Comparison of ENCODE assay signal across 11 cellular contexts in genomic region chr1:27000092-27000816, GRCh38. TPM values are rescaled to one million over a fixed set of nuclear protein-coding genes. Genes with fewer than 3 reads are reported as not detected.
A peak's percentile ranks its signal among the peaks of the same experiment; 100 is the strongest.
DNase-seq lines count a peak whose midpoint lies in the region; ATAC-seq and TF ChIP-seq lines count a peak whose summit lies in the region.
"Had no signal": no experiment of that assay in that cellular context is flagged by ENCODE, and none has a peak within 500 bp of the region (broad histone marks: within the 10 kb centered on the region; RNA-seq: fewer than 3 reads in every experiment).

No MANE protein-coding gene starts in this region.

- no peak overlapping the region for H3K4me3 ChIP-seq in ACC112 (ENCODE audit: low read depth, low read length)
- H3K4me3 ChIP-seq: MG63 had no signal

- H3K36me3 Mint-ChIP-seq in osteocyte (ENCODE audit: unreplicated experiment), result no peaks in the 10 kb centered on the region

- no peak overlapping the region for H2AFZ ChIP-seq in ACC112 (ENCODE audit: low read length, unreplicated experiment)

- H3K4me1 ChIP-seq in ACC112 (ENCODE audit: control insufficient read depth, insufficient read depth, low read length, unreplicated experiment), result peaks cover 52% of the 10 kb centered on the region
- peaks cover 59% of the 10 kb centered on the region for H3K4me1 ChIP-seq in foreskin keratinocyte

- no peak overlapping the region for H3K4me3 Mint-ChIP-seq in osteocyte (ENCODE audit: unreplicated experiment)

- TF ChIP-seq CTCF in foreskin keratinocyte (conservative IDR thresholded peaks at IDR 0.05) (no peak), osteocyte (IDR thresholded peaks at IDR 0.05) (no peak)

- H3K27me3 Mint-ChIP-seq in osteocyte (ENCODE audit: unreplicated experiment), result no peaks in the 10 kb centered on the region

- peak overlapping the region; percentile 95 for H3K27ac Mint-ChIP-seq in osteocyte (ENCODE audit: unreplicated experiment)

- H3K79me2 ChIP-seq in ACC112 (ENCODE audit: control insufficient read depth, insufficient read depth, low read length, unreplicated experiment), result peaks cover 11% of the 10 kb centered on the region

- H3K9me3 Mint-ChIP-seq in osteocyte (ENCODE audit: unreplicated experiment), result no peaks in the 10 kb centered on the region

- no peaks in the 10 kb centered on the region for H3K36me3 ChIP-seq in ACC112 (ENCODE audit: insufficient read depth, low read length)
- H3K36me3 ChIP-seq: MG63 had no signal

- peaks cover 79% of the 10 kb centered on the region for H3K4me1 Mint-ChIP-seq in osteocyte (ENCODE audit: unreplicated experiment)

- ATAC-seq in foreskin keratinocyte (no peak), left colon (no peak)

- H3K27me3 ChIP-seq in ACC112 (ENCODE audit: insufficient read depth, low read length), result no peaks in the 10 kb centered on the region
- H3K27me3 ChIP-seq in foreskin keratinocyte, result no peaks in the 10 kb centered on the region
- H3K27me3 ChIP-seq: MG63 had no signal

- intact Hi-C loops in left colon (cut with DNase I, micrococcal nuclease), result no loop called here

- DNase-seq in RPMI8226 (peak; percentile 32), foreskin keratinocyte (no peak), osteocyte (ENCODE audit: extremely low spot score, unreplicated experiment) (no peak), iPS-NIHi7 (ENCODE audit: extremely low spot score) (no peak), left colon (no peak), OCI-M1 (lab: John Stamatoyannopoulos, UW) (no peak), CD1c-positive myeloid dendritic cell (ENCODE audit: extremely low spot score) (no peak)
- DNase-seq: cortex of kidney, NCI-H446 treated with DMSO at 0.1 percent for 48 hours had no signal

- H3K27ac ChIP-seq in ACC112 (ENCODE audit: low read depth, low read length) (peak overlapping the region; percentile 95), foreskin keratinocyte (peak overlapping the region; percentile 85)

RNA-seq across cellular contexts. Expression of gene TRNP1, which starts 6.8 kb away (rescaled TPM):
- total RNA-seq in foreskin keratinocyte (72.3 and 79.0 TPM in 2 replicates), osteocyte (33.7 and 36.3 TPM in 2 replicates), left colon (1 to 10 TPM; 1.3 to 3.0 TPM)
- polyA plus RNA-seq in foreskin keratinocyte, result 88.9 and 102 TPM in 2 replicates

RNA-seq across cellular contexts. Expression of gene TENT5B, which starts 12.4 kb away (rescaled TPM):
- total RNA-seq in foreskin keratinocyte, result 55.8 and 59.5 TPM in 2 replicates
- 46.7 and 50.3 TPM in 2 replicates for polyA plus RNA-seq in foreskin keratinocyte
- 6.8 and 7.9 TPM in 2 replicates for total RNA-seq in osteocyte
- 1 to 10 TPM; 1.7 to 4.4 TPM for total RNA-seq in left colon

RNA-seq across cellular contexts. Expression of gene KDF1, which starts 40.0 kb away (rescaled TPM):
- total RNA-seq in foreskin keratinocyte (27.8 and 32.8 TPM in 2 replicates), osteocyte (not detected in 2 replicates), left colon (10 to 100 TPM; 24.7 to 25.6 TPM)
- 29.9 and 33.8 TPM in 2 replicates for polyA plus RNA-seq in foreskin keratinocyte

Comparison
In these comparisons a context has a peak if more than half of its experiments do, and no peak if none do; other contexts are left out.
1. RNA of gene KDF1, which starts 40.0 kb away (total RNA-seq): 27.8 to 32.8 TPM in foreskin keratinocyte and 24.7 to 25.6 TPM in left colon; not detected in osteocyte; every median in the first group is over 10 times any median in the second.